Comparison of ENCODE assay signal across 7 cellular contexts in genomic region chr7:41977165-41977651, GRCh38.
A peak's percentile ranks its signal among the peaks of the same experiment; 100 is the strongest.
DNase-seq lines count a peak whose midpoint lies in the region; ATAC-seq and TF ChIP-seq lines count a peak whose summit lies in the region.

No MANE protein-coding gene starts in this region.

- no peak overlapping the region for H3K27ac ChIP-seq in lower lobe of right lung

- intact Hi-C loops in lower lobe of right lung (cut with DNase I): no loop called here

- in situ Hi-C loops in GM13977 (cut with MboI; ENCODE audit: low pct_unique_long_range_greater_than_20kb, low sequenced_read_pairs, unreplicated experiment): no loop called here

- peaks cover 2% of the 10 kb centered on the region for H3K36me3 ChIP-seq in lower lobe of right lung

- no peak for DNase-seq in GM13977 (ENCODE audit: low spot score)
- peak; percentile 6 for DNase-seq in NCI-H82 treated with DMSO at 0.1 percent for 48 hours (lab: John Stamatoyannopoulos, UW; ENCODE audit: unreplicated experiment)
- DNase-seq in dedifferentiated amniotic fluid mesenchymal stem cell (ENCODE audit: extremely low spot score): peak; percentile 66
- DNase-seq in lower lobe of right lung: no peak
- no peak for DNase-seq in activated gamma-delta T cell treated with Interleukin-2 at 50 U/mL for 16 hours
- DNase-seq in activated T-cell treated with anti-CD3 and anti-CD28 coated beads for 4 hours: no peak
- no peak for DNase-seq in activated naive CD4-positive, alpha-beta T cell treated with anti-CD3 and anti-CD28 coated beads, Interleukin-2, amount 50 U/mL, for 16 hours

- TF ChIP-seq CTCF in GM13977 (IDR thresholded peaks at IDR 0.05; ENCODE audit: extremely low read depth, insufficient read depth, missing control alignments) (peak; percentile 59), lower lobe of right lung (IDR thresholded peaks at IDR 0.05) (peak; percentile 72)

- no peaks in the 10 kb centered on the region for H3K9me3 ChIP-seq in lower lobe of right lung

- peaks cover 24% of the 10 kb centered on the region for H3K4me1 ChIP-seq in lower lobe of right lung

- H3K27me3 ChIP-seq in lower lobe of right lung (ENCODE audit: low read depth): no peaks in the 10 kb centered on the region

- no peak overlapping the region for H3K4me3 ChIP-seq in lower lobe of right lung

- ATAC-seq in lower lobe of right lung: peak; percentile 34 to 60

Comparison
In these comparisons a context has a peak if more than half of its experiments do, and no peak if none do; other contexts are left out.
1. DNase-seq: peak in NCI-H82 treated with DMSO at 0.1 percent for 48 hours (single experiment) and dedifferentiated amniotic fluid mesenchymal stem cell (single experiment); none in GM13977 (single experiment), lower lobe of right lung (single experiment), activated gamma-delta T cell treated with Interleukin-2 at 50 U/mL for 16 hours (single experiment), activated T-cell treated with anti-CD3 and anti-CD28 coated beads for 4 hours (single experiment) and activated naive CD4-positive, alpha-beta T cell treated with anti-CD3 and anti-CD28 coated beads, Interleukin-2, amount 50 U/mL, for 16 hours (single experiment).